ENCODE assay signal across 1 cellular context in the genomic region with DNA sequence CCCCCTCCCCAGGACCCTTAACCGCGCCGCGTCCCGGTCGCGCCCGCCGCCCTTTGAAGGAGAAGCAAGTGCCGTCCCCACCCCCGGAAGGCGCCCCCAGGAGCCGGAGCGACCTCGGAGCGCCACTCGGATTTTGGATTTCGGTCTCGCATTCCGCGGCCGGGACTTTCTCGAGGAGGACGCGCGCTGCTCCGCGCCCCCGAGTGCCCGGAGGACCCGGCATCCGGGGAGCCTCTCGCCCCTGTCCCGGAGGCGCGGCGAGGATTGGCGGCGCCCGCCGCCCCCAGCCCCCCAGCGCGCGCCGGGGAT.
TF ChIP-seq lines count a peak whose summit lies in the region.

No MANE protein-coding gene starts in this region.

TF ChIP-seq in HEK293, 187 proteins besides CTCF, POLR2A, EP300 and RAD21 (continued from another document):
- TF ChIP-seq ZNF239 (tag by site-specific recombination; IDR thresholded peaks at IDR 0.05) (0 out of 2 replicates have a peak, but pooled peaks have one; percentile 32), ZEB2 (tag by site-specific recombination; IDR thresholded peaks at IDR 0.05) (peak; percentile 18), ZNF112 (tag by site-specific recombination; IDR thresholded peaks at IDR 0.05) (no peak), ZFP69B (tag by site-specific recombination; IDR thresholded peaks at IDR 0.05) (no peak), MEIS1 (CRISPR knock-in tag; IDR thresholded peaks at IDR 0.05; ENCODE audit: borderline replicate concordance) (no peak), ZNF341 (tag by site-specific recombination; IDR thresholded peaks at IDR 0.05; ENCODE audit: low read depth) (peak; percentile 16; the same call in 1 of the 2 replicates), ZBTB26 (tag by site-specific recombination; optimal IDR thresholded peaks at IDR 0.05) (peak; percentile 81), ZNF248 (tag by site-specific recombination; IDR thresholded peaks at IDR 0.05) (no peak)
